ENCODE assay signal across 8 cellular contexts in genomic region chr21:30340714-30341573, GRCh38. TPM values are rescaled to one million over a fixed set of nuclear protein-coding genes. Genes with fewer than 3 reads are reported as not detected.
DNase-seq lines count a peak whose midpoint lies in the region; ATAC-seq and TF ChIP-seq lines count a peak whose summit lies in the region.

No MANE protein-coding gene starts in this region.

- no peak overlapping the region for H2BK15ac ChIP-seq in H9 (ENCODE audit: low read depth, low read length)

- H3K79me2 ChIP-seq in H9 (ENCODE audit: insufficient read depth, low read length) (no peaks in the 10 kb centered on the region; the same call in 1 of the 2 replicates), OCI-LY7 (ENCODE audit: insufficient read depth, low read depth, low read length) (no peaks in the 10 kb centered on the region)

- H3K27me3 ChIP-seq in H9 (ENCODE audit: insufficient read depth, low read length) = no peaks in the 10 kb centered on the region; the same call in 1 of the 2 replicates
- H3K27me3 ChIP-seq in upper lobe of right lung = no peaks in the 10 kb centered on the region

- no peak overlapping the region for H3K56ac ChIP-seq in H9 (ENCODE audit: insufficient read length, low read depth, low read length)

- intact Hi-C loops in OCI-LY7 (cut with micrococcal nuclease; ENCODE audit: unreplicated experiment) (loop anchor here (1.0 kb wide), 1 partner anchor 745 kb away; no protein-coding TSS in a partner anchor), upper lobe of right lung (cut with DNase I) (no loop called here)

- no peaks in the 10 kb centered on the region for H4K20me1 ChIP-seq in H9 (ENCODE audit: control insufficient read depth, insufficient read depth, insufficient read length)
- H4K20me1 ChIP-seq in OCI-LY7 (ENCODE audit: insufficient read depth, low read length) = no peaks in the 10 kb centered on the region

- H3K4ac ChIP-seq in H9 (ENCODE audit: low read depth, low read length) = no peak overlapping the region

- no peak overlapping the region for H3K27ac ChIP-seq in H9 (ENCODE audit: insufficient read length, low read depth, low read length)
- no peak overlapping the region for H3K27ac ChIP-seq in OCI-LY7 (ENCODE audit: low read depth, low read length, poor library complexity, severe bottlenecking)
- no peak overlapping the region for H3K27ac ChIP-seq in upper lobe of right lung

- H2AFZ ChIP-seq in H9 (ENCODE audit: low read length) (no peak overlapping the region), OCI-LY7 (ENCODE audit: low read length) (no peak overlapping the region)

- H3K4me3 Mint-ChIP-seq in H9 = no peak overlapping the region

- H3K9me2 ChIP-seq in OCI-LY7 (ENCODE audit: insufficient read depth, low read length) = no peaks in the 10 kb centered on the region

- H3K4me2 ChIP-seq in H9 (ENCODE audit: insufficient read depth, insufficient read length, low read length) (no peak overlapping the region), OCI-LY7 (ENCODE audit: low read length) (no peak overlapping the region)

- H3T11ph ChIP-seq in H9 (ENCODE audit: low read length) = no peak overlapping the region

- peaks cover 4 to 12% of the 10 kb centered on the region in 2 experiments; a peak in 4 of 5 replicates for H3K9me3 Mint-ChIP-seq in H9

- peaks cover 0 to 4% (median 0%) of the 10 kb centered on the region in 3 experiments; a peak in 1 of 7 replicates for H3K36me3 Mint-ChIP-seq in H9 (ENCODE audit: insufficient read depth in 1 of 3, low read depth in 3 of 3)

- POLR2A ChIA-PET in OCI-LY7 (lab: Charles Lee) = no interaction called here

- H2BK5ac ChIP-seq in H9 (ENCODE audit: insufficient read length, low read length) = no peak overlapping the region

- H3K9ac ChIP-seq in H9 (ENCODE audit: extremely low read depth, insufficient read length, low read length) = no peak overlapping the region

- no peaks in the 10 kb centered on the region for H3K4me1 ChIP-seq in H9 (ENCODE audit: insufficient read depth, low read length)
- no peaks in the 10 kb centered on the region for H3K4me1 ChIP-seq in OCI-LY7 (ENCODE audit: insufficient read depth, low read length, poor library complexity, severe bottlenecking)
- no peaks in the 10 kb centered on the region for H3K4me1 ChIP-seq in upper lobe of right lung

- no CpG with 5 or more reads among the region's 2 CpGs for WGBS in H9 (ENCODE audit: extremely low coverage, insufficient read length, low lambda C conversion rate)

- no peak overlapping the region for H2BK20ac ChIP-seq in H9 (ENCODE audit: low read depth, low read length, poor library complexity, severe bottlenecking)

- H2AK5ac ChIP-seq in H9 (ENCODE audit: insufficient read length, low read length) = no peak overlapping the region

- in situ Hi-C loops in Caki2 (cut with HindIII; ENCODE audit: low pct_unique_long_range_greater_than_20kb, low sequenced_read_pairs) = no loop called here

- DNase-seq in Caki2 (ENCODE audit: low read depth) (peak; percentile 25), H9 (peak; percentile 38), OCI-LY7 (ENCODE audit: low spot score) (peak; percentile 30), cerebellar cortex (ENCODE audit: low spot score) (peak; percentile 10), lung microvascular endothelial cell (ENCODE audit: low read depth in 2 of 2) (peak; percentile 13 to 24), upper lobe of right lung (no peak), GF-D8 (lab: John Stamatoyannopoulos, UW) (no peak)
- DNase-seq in stimulated activated naive CD4-positive, alpha-beta T cell treated with Interleukin-2 at 50 U/mL for 16 hours (lab: John Stamatoyannopoulos, UW) = no peak

- no peak overlapping the region for H3K18ac ChIP-seq in H9 (ENCODE audit: insufficient read length, low read depth, low read length)

- H3K14ac ChIP-seq in H9 (ENCODE audit: insufficient read depth, low read length) = no peak overlapping the region

- H4K5ac ChIP-seq in H9 (ENCODE audit: insufficient read length, low read depth, low read length) = no peak overlapping the region

- no peaks in the 10 kb centered on the region for H3K36me3 ChIP-seq in OCI-LY7 (ENCODE audit: insufficient read depth, low read length)
- H3K36me3 ChIP-seq in upper lobe of right lung = no peaks in the 10 kb centered on the region

- peak; percentile 94 for TF ChIP-seq CTCF in H9 (conservative IDR thresholded peaks at IDR 0.05)
- peak; percentile 91 for TF ChIP-seq CTCF in OCI-LY7 (conservative IDR thresholded peaks at IDR 0.05; ENCODE audit: low read length)
- peak; percentile 94 for TF ChIP-seq CTCF in upper lobe of right lung (IDR thresholded peaks at IDR 0.05)

- H3K79me1 ChIP-seq in H9 (ENCODE audit: insufficient read depth, low read depth, low read length, poor library complexity, severe bottlenecking) = no peaks in the 10 kb centered on the region

- CTCF ChIA-PET in OCI-LY7 (lab: Charles Lee; ENCODE audit: unreplicated experiment) = no interaction called here

- no peaks in the 10 kb centered on the region for H3K4me1 Mint-ChIP-seq in H9

- H2BK120ac ChIP-seq in H9 (ENCODE audit: low read depth, low read length, poor library complexity, severe bottlenecking) = no peak overlapping the region

- no TSS peak for BruUV-seq in OCI-LY7 (replicated peaks; lab: Mats Ljungman, UMichigan)

- no peak overlapping the region for H4K8ac ChIP-seq in H9 (replicated peaks; ENCODE audit: insufficient read length, low read depth, low read length)

- ATAC-seq in upper lobe of right lung = peak; percentile 73

- no peak overlapping the region for H2BK12ac ChIP-seq in H9 (ENCODE audit: insufficient read length, low read depth, low read length)

- no peak overlapping the region for H4K91ac ChIP-seq in H9 (ENCODE audit: insufficient read length, low read depth, low read length)

- no peaks in the 10 kb centered on the region for H3K23me2 ChIP-seq in H9 (ENCODE audit: insufficient read length, low read depth, low read length, poor library complexity, severe bottlenecking)

- no peak overlapping the region for H3K23ac ChIP-seq in H9 (ENCODE audit: insufficient read length, low read depth, low read length)

- H3K4me3 ChIP-seq in OCI-LY7 (ENCODE audit: low read depth, low read length, poor library complexity, severe bottlenecking) = no peak overlapping the region
- H3K4me3 ChIP-seq in upper lobe of right lung = no peak overlapping the region

- H3K27ac Mint-ChIP-seq in H9 = no peak overlapping the region

- H3K9me3 ChIP-seq in H9 (ENCODE audit: control insufficient read depth, low read depth, low read length) (no peaks in the 10 kb centered on the region), OCI-LY7 (ENCODE audit: low read length) (no peaks in the 10 kb centered on the region), upper lobe of right lung (no peaks in the 10 kb centered on the region)

- no peaks in the 10 kb centered on the region for H3K27me3 Mint-ChIP-seq in H9 (ENCODE audit: low read depth)

RNA-seq across cellular contexts. Expression of gene KRTAP27-1, which starts 3.5 kb away (rescaled TPM):
- not detected in 2 replicates for total RNA-seq in Caki2 (2014; rRNA removed; shearing (Covaris generic); ENCODE audit: low replicate concordance)
- total RNA-seq in H9 (2021) (not detected in 2 replicates), OCI-LY7 (2022) (not detected in 2 replicates), lung microvascular endothelial cell (not detected in 2 replicates), upper lobe of right lung (not detected)
- total RNA-seq in OCI-LY7 (2014; rRNA removed; shearing (Covaris generic)) = not detected in 2 replicates

RNA-seq across cellular contexts. Expression of gene KRTAP23-1, which starts 7.5 kb away (rescaled TPM):
- total RNA-seq in Caki2 (2014; rRNA removed; shearing (Covaris generic); ENCODE audit: low replicate concordance) = not detected in 2 replicates
- total RNA-seq in H9 (2021) (not detected in 2 replicates), OCI-LY7 (2022) (not detected in 2 replicates), lung microvascular endothelial cell (not detected in 2 replicates), upper lobe of right lung (not detected)
- total RNA-seq in OCI-LY7 (2014; rRNA removed; shearing (Covaris generic)) = not detected in 2 replicates

RNA-seq across cellular contexts. Expression of gene KRTAP26-1, which starts 20.8 kb away (rescaled TPM):
- total RNA-seq in Caki2 (2014; rRNA removed; shearing (Covaris generic); ENCODE audit: low replicate concordance) = not detected in 2 replicates
- total RNA-seq in H9 (2021) (not detected in 2 replicates), OCI-LY7 (2022) (not detected in 2 replicates), lung microvascular endothelial cell (not detected in 2 replicates), upper lobe of right lung (not detected)
- total RNA-seq in OCI-LY7 (2014; rRNA removed; shearing (Covaris generic)) = not detected in 2 replicates

RNA-seq across cellular contexts. Expression of gene KRTAP13-2, which starts 31.1 kb away (rescaled TPM):
- not detected in 2 replicates for total RNA-seq in Caki2 (2014; rRNA removed; shearing (Covaris generic); ENCODE audit: low replicate concordance)
- total RNA-seq in H9 (2021) (not detected in 2 replicates), OCI-LY7 (2022) (not detected in 2 replicates), lung microvascular endothelial cell (not detected in 2 replicates), upper lobe of right lung (not detected)
- total RNA-seq in OCI-LY7 (2014; rRNA removed; shearing (Covaris generic)) = not detected in 2 replicates

RNA-seq across cellular contexts. Expression of gene KRTAP25-1, which starts 51.6 kb away (rescaled TPM):
- not detected in 2 replicates for total RNA-seq in Caki2 (2014; rRNA removed; shearing (Covaris generic); ENCODE audit: low replicate concordance)
- total RNA-seq in H9 (2021) (not detected in 2 replicates), OCI-LY7 (2022) (not detected in 2 replicates), lung microvascular endothelial cell (not detected in 2 replicates), upper lobe of right lung (not detected)
- total RNA-seq in OCI-LY7 (2014; rRNA removed; shearing (Covaris generic)) = not detected in 2 replicates

Comparison
In these comparisons a context has a peak if more than half of its experiments do, and no peak if none do; other contexts are left out.
1. DNase-seq: peak in Caki2 (single experiment), H9 (single experiment), OCI-LY7 (single experiment), cerebellar cortex (single experiment) and lung microvascular endothelial cell (2 of 2); none in upper lobe of right lung (single experiment), stimulated activated naive CD4-positive, alpha-beta T cell treated with Interleukin-2 at 50 U/mL for 16 hours (single experiment) and GF-D8 (single experiment).
2. Peak in every context shown above with its lines, with median percentiles within 50 percentile points of each other: CTCF ChIP-seq.